11 cellular contexts compared by ENCODE assay signal in genomic region chr9:108889649-108890067, GRCh38. TPM values are rescaled to one million over a fixed set of nuclear protein-coding genes. Genes with fewer than 3 reads are reported as not detected.
DNase-seq lines count a peak whose midpoint lies in the region; ATAC-seq and TF ChIP-seq lines count a peak whose summit lies in the region.
"Had no signal": no experiment of that assay in that cellular context is flagged by ENCODE, and none has a peak within 500 bp of the region (broad histone marks: within the 10 kb centered on the region; RNA-seq: fewer than 3 reads in every experiment).

No MANE protein-coding gene starts in this region.

- no peak for TF ChIP-seq POLR2A in vagina (IDR thresholded peaks at IDR 0.05)

- in situ Hi-C loops in Caki2 (cut with HindIII; ENCODE audit: low pct_unique_long_range_greater_than_20kb, low sequenced_read_pairs), result no loop called here

- DNase-seq in Caki2 (ENCODE audit: low read depth), result peak; percentile 6
- DNase-seq in HuH-7 (ENCODE audit: low spot score), result peak; percentile 39
- no peak for DNase-seq in WERI-Rb-1
- DNase-seq in iPS-NIHi7 (ENCODE audit: extremely low spot score), result peak; percentile 17
- DNase-seq in epidermal melanocyte (ENCODE audit: insufficient read length, low spot score), result no peak
- no peak for DNase-seq in stimulated activated CD4-positive, alpha-beta T cell treated with anti-CD3 and anti-CD28 coated beads, Interleukin-12 subunit alpha, Interleukin-12 subunit beta, amount 100 ng/mL, for 4 hours
- no peak for DNase-seq in vagina (ENCODE audit: extremely low spot score in 2 of 2)
- DNase-seq: NCI-H1436 had no signal

- no peak for ATAC-seq in GM19395 (IDR thresholded peaks at IDR 0.05; ENCODE audit: unreplicated experiment)

- peaks cover 70% of the 10 kb centered on the region for H3K36me3 ChIP-seq in WERI-Rb-1
- H3K36me3 ChIP-seq in vagina, result peaks cover 0 to 64% of the 10 kb centered on the region in 2 donors

- intact Hi-C loops in vagina (cut with DNase I), result no loop called here

- peak; percentile 43 for TF ChIP-seq CTCF in WERI-Rb-1 (IDR thresholded peaks at IDR 0.05; ENCODE audit: low read depth, low read length)
- TF ChIP-seq CTCF in vagina (IDR thresholded peaks at IDR 0.05), result no peak

- H3K4me1 ChIP-seq in vagina, result no peaks in the 10 kb centered on the region

- H3K27me3 ChIP-seq in WERI-Rb-1 (ENCODE audit: insufficient read depth, low read depth, severe bottlenecking), result no peaks in the 10 kb centered on the region
- no peaks in the 10 kb centered on the region for H3K27me3 ChIP-seq in vagina

- H3K27ac ChIP-seq in WERI-Rb-1 (no peak overlapping the region), vagina (no peak overlapping the region)
- H3K27ac ChIP-seq: thoracic aorta had no signal

- H3K4me3 ChIP-seq in WERI-Rb-1 (ENCODE audit: low read depth, low read length), result no peak overlapping the region
- H3K4me3 ChIP-seq in vagina, result no peak overlapping the region
- H3K4me3 ChIP-seq: thoracic aorta had no signal

- H3K9me3 ChIP-seq in WERI-Rb-1 (ENCODE audit: severe bottlenecking) (no peaks in the 10 kb centered on the region), vagina (no peaks in the 10 kb centered on the region)
- H3K9me3 ChIP-seq: thoracic aorta had no signal

RNA-seq across cellular contexts. Expression of gene ACTL7A, which starts 27.6 kb away (rescaled TPM):
- total RNA-seq in Caki2 (2014; rRNA removed; shearing (Covaris generic); ENCODE audit: low replicate concordance), result not detected in 2 replicates
- not detected for total RNA-seq in vagina
- total RNA-seq: skeletal muscle tissue, thoracic aorta had no signal

RNA-seq across cellular contexts. Expression of gene ACTL7B, which starts 33.9 kb away (rescaled TPM):
- not detected in 2 replicates for total RNA-seq in Caki2 (2014; rRNA removed; shearing (Covaris generic); ENCODE audit: low replicate concordance)
- total RNA-seq in vagina, result not detected
- total RNA-seq: skeletal muscle tissue, thoracic aorta had no signal

RNA-seq across cellular contexts. Expression of gene ELP1, which starts 44.3 kb away (rescaled TPM):
- total RNA-seq in Caki2 (2014; rRNA removed; shearing (Covaris generic); ENCODE audit: low replicate concordance), result 17.7 and 22.1 TPM in 2 replicates
- 16.9 TPM for total RNA-seq in vagina

RNA-seq across cellular contexts. Expression of gene ABITRAM, which starts 44.5 kb away (rescaled TPM):
- total RNA-seq in Caki2 (2014; rRNA removed; shearing (Covaris generic); ENCODE audit: low replicate concordance), result 11.7 and 14.2 TPM in 2 replicates
- 16.0 TPM for total RNA-seq in vagina

Comparison
In these comparisons a context has a peak if more than half of its experiments do, and no peak if none do; other contexts are left out.
1. DNase-seq: peak in Caki2 (single experiment), HuH-7 (single experiment) and iPS-NIHi7 (single experiment); none in WERI-Rb-1 (single experiment), epidermal melanocyte (single experiment), stimulated activated CD4-positive, alpha-beta T cell treated with anti-CD3 and anti-CD28 coated beads, Interleukin-12 subunit alpha, Interleukin-12 subunit beta, amount 100 ng/mL, for 4 hours (single experiment) and vagina (0 of 2).